8 cellular contexts compared by ENCODE assay signal in the genomic region with DNA sequence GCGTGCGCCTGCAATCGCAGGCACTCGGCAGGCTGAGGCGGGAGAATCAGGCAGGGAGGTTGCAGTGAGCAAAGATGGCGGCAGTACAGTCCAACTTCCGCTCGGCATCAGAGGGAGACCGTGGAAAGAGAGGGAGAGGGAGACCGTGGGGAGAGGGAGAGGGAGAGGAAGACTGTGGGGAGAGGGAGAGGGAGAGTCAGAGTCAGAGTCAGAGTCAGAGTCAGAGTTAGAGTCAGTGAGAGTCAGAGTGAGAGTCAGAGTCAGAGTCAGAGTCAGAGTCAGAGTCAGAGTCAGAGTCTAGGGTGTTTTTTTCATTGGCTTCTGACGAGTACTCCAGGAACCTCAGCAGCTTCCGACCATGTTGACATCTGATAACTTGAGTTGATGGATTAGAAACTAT.
DNase-seq lines count a peak whose midpoint lies in the region; ATAC-seq and TF ChIP-seq lines count a peak whose summit lies in the region.
"Not testable (repeated sequence)": the region's sequence is repeated elsewhere in the genome, so short reads cannot be mapped to it uniquely, and the experiment has no call there.

No MANE protein-coding gene starts in this region.

- not testable (repeated sequence) for TF ChIP-seq CTCF in activated B cell treated with CpG ODN at 0.5 μM for 24 hours (IDR thresholded peaks at IDR 0.05); testis (IDR thresholded peaks at IDR 0.05)

- DNase-seq in activated B cell treated with CpG ODN at 0.5 μM for 24 hours, result not testable (repeated sequence)
- peak; percentile 22 for DNase-seq in testis

- not testable (repeated sequence) for H3K36me3 Mint-ChIP-seq in activated B cell treated with CpG ODN at 0.5 μM for 24 hours (ENCODE audit: low read depth)

- H3K4me1 ChIP-seq in testis, result not testable (repeated sequence)

- TF ChIP-seq POLR2A in GM18505 (IDR thresholded peaks at IDR 0.05; ENCODE audit: borderline replicate concordance, extremely low read depth, insufficient read depth, insufficient read length); testis (IDR thresholded peaks at IDR 0.05): not testable (repeated sequence)

- not testable (repeated sequence) for H3K9me3 ChIP-seq in testis

- not testable (repeated sequence) for H3K27me3 Mint-ChIP-seq in activated B cell treated with CpG ODN at 0.5 μM for 24 hours

- not testable (repeated sequence) for H3K27ac Mint-ChIP-seq in activated B cell treated with CpG ODN at 0.5 μM for 24 hours

- not testable (repeated sequence) for H3K27me3 ChIP-seq in testis

- ATAC-seq in GM18505 (IDR thresholded peaks at IDR 0.05; ENCODE audit: unreplicated experiment), result peak; percentile 99
- peak; percentile 99 for ATAC-seq in GM19035 (IDR thresholded peaks at IDR 0.05; ENCODE audit: unreplicated experiment)
- peak; percentile 88 for ATAC-seq in GM21390 (IDR thresholded peaks at IDR 0.05; ENCODE audit: unreplicated experiment)
- peak; percentile 99 for ATAC-seq in HG02623 (IDR thresholded peaks at IDR 0.05; ENCODE audit: unreplicated experiment)
- peak; percentile 97 for ATAC-seq in HG03039 (IDR thresholded peaks at IDR 0.05; ENCODE audit: unreplicated experiment)
- ATAC-seq in HG03439 (IDR thresholded peaks at IDR 0.05; ENCODE audit: unreplicated experiment), result peak; percentile 99
- not testable (repeated sequence) for ATAC-seq in activated B cell treated with CpG ODN at 0.5 μM for 24 hours (ENCODE audit: low read depth)

- H3K4me1 Mint-ChIP-seq in activated B cell treated with CpG ODN at 0.5 μM for 24 hours, result not testable (repeated sequence)

- H3K9me3 Mint-ChIP-seq in activated B cell treated with CpG ODN at 0.5 μM for 24 hours, result not testable (repeated sequence)

- peak overlapping the region; percentile 28 for H3K4me3 Mint-ChIP-seq in activated B cell treated with CpG ODN at 0.5 μM for 24 hours

- WGBS in testis, 2 donors, result 61 to 90% methylated on average over 12 of the region's 12 CpGs

- H3K27ac ChIP-seq in testis, result not testable (repeated sequence)

- CTCF ChIA-PET in activated B cell treated with CpG ODN at 0.5 μM for 24 hours (lab: Charles Lee), result not testable (repeated sequence)

- H3K4me3 ChIP-seq in testis, result peak overlapping the region in 1 of 2 donors; percentile 39

- not testable (repeated sequence) for H3K36me3 ChIP-seq in testis (ENCODE audit: low read depth, missing control alignments)

- intact Hi-C loops in activated B cell treated with CpG ODN at 0.5 μM for 24 hours (cut with micrococcal nuclease); testis (cut with DNase I; ENCODE audit: low total_unique reads): not testable (repeated sequence)

- POLR2A ChIA-PET in activated B cell treated with CpG ODN at 0.5 μM for 24 hours (lab: Charles Lee), result not testable (repeated sequence)
